Comparison of ENCODE assay signal across 1 cellular context in genomic region chr19:38402967-38403674, GRCh38.
A peak's percentile ranks its signal among the peaks of the same experiment; 100 is the strongest.
TF ChIP-seq lines count a peak whose summit lies in the region.

Gene FAM98C, plus strand, starts transcription at chr19:38403093. Its CDS starts 61 bp downstream, at chr19:38403154.

TF ChIP-seq in HepG2, 621 proteins besides CTCF, POLR2A, EP300 and RAD21 (continued from another document and continues in another):
- TF ChIP-seq ZBTB49 (CRISPR knock-in tag; IDR thresholded peaks at IDR 0.05; ENCODE audit: borderline replicate concordance) (no peak), ZNF207 (IDR thresholded peaks at IDR 0.05; ENCODE audit: borderline replicate concordance) (no peak), MTF2 (CRISPR knock-in tag; IDR thresholded peaks at IDR 0.05; ENCODE audit: borderline replicate concordance) (peak; percentile 98; the same call in 1 of the 2 replicates), HMGA1 (CRISPR knock-in tag; conservative IDR thresholded peaks at IDR 0.05) (no peak), TFAP4 (IDR thresholded peaks at IDR 0.05; ENCODE audit: borderline replicate concordance, low read depth) (0 out of 2 replicates have a peak, but pooled peaks have one; percentile 12), U2AF2 (IDR thresholded peaks at IDR 0.05; ENCODE audit: low read depth, low read length) (no peak), STAG1 (CRISPR knock-in tag; IDR thresholded peaks at IDR 0.05) (peak; percentile 88), GPN1 (CRISPR knock-in tag; IDR thresholded peaks at IDR 0.05; ENCODE audit: borderline replicate concordance) (no peak), KAT7 (CRISPR knock-in tag; IDR thresholded peaks at IDR 0.05; ENCODE audit: borderline replicate concordance) (no peak), HNF4G (IDR thresholded peaks at IDR 0.05; ENCODE audit: borderline replicate concordance, low read depth, low read length) (no peak), HNF4G (CRISPR knock-in tag; IDR thresholded peaks at IDR 0.05; ENCODE audit: borderline replicate concordance, low read depth) (peak; percentile 36; the same call in 1 of the 2 replicates), BCL6 (CRISPR knock-in tag; IDR thresholded peaks at IDR 0.05) (0 out of 2 replicates have a peak, but pooled peaks have one; percentile 17), ZNF749 (CRISPR knock-in tag; IDR thresholded peaks at IDR 0.05; ENCODE audit: borderline replicate concordance) (no peak; the same call in none of the 2 replicates), ZNF737 (CRISPR knock-in tag; IDR thresholded peaks at IDR 0.05; ENCODE audit: borderline replicate concordance) (no peak), THRA (CRISPR knock-in tag; IDR thresholded peaks at IDR 0.05; ENCODE audit: borderline replicate concordance) (peak; percentile 68), ZNF460 (CRISPR knock-in tag; IDR thresholded peaks at IDR 0.05; ENCODE audit: borderline replicate concordance) (no peak), ZNF782 (CRISPR knock-in tag; IDR thresholded peaks at IDR 0.05; ENCODE audit: borderline replicate concordance) (no peak), FOXP1 (IDR thresholded peaks at IDR 0.05) (no peak), FOXP1 (CRISPR knock-in tag; IDR thresholded peaks at IDR 0.05) (no peak), CBX5 (CRISPR knock-in tag; IDR thresholded peaks at IDR 0.05; ENCODE audit: borderline replicate concordance) (no peak), CENPT (CRISPR knock-in tag; IDR thresholded peaks at IDR 0.05; ENCODE audit: low read depth) (no peak), ZNF282 (IDR thresholded peaks at IDR 0.05; ENCODE audit: partially characterized antibody) (no peak), ZMYM4 (CRISPR knock-in tag; IDR thresholded peaks at IDR 0.05) (peak; percentile 91), IRF9 (CRISPR knock-in tag; IDR thresholded peaks at IDR 0.05; ENCODE audit: borderline replicate concordance) (peak; percentile 74; the same call in 1 of the 2 replicates), PHF21A (CRISPR knock-in tag; IDR thresholded peaks at IDR 0.05) (peak; percentile 88), ZNF383 (CRISPR knock-in tag; IDR thresholded peaks at IDR 0.05; ENCODE audit: borderline replicate concordance) (no peak), GMEB2 (CRISPR knock-in tag; IDR thresholded peaks at IDR 0.05; ENCODE audit: low read depth) (peak; percentile 57; the same call in 1 of the 2 replicates), DMAP1 (CRISPR knock-in tag; IDR thresholded peaks at IDR 0.05) (peak; percentile 74; the same call in 1 of the 2 replicates)
- TF ChIP-seq, protein P1, sequence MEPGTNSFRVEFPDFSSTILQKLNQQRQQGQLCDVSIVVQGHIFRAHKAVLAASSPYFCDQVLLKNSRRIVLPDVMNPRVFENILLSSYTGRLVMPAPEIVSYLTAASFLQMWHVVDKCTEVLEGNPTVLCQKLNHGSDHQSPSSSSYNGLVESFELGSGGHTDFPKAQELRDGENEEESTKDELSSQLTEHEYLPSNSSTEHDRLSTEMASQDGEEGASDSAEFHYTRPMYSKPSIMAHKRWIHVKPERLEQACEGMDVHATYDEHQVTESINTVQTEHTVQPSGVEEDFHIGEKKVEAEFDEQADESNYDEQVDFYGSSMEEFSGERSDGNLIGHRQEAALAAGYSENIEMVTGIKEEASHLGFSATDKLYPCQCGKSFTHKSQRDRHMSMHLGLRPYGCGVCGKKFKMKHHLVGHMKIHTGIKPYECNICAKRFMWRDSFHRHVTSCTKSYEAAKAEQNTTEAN (CRISPR knock-in tag; conservative IDR thresholded peaks at IDR 0.05) = peak; percentile 56; the same call in 1 of the 2 replicates
- TF ChIP-seq, protein P2, sequence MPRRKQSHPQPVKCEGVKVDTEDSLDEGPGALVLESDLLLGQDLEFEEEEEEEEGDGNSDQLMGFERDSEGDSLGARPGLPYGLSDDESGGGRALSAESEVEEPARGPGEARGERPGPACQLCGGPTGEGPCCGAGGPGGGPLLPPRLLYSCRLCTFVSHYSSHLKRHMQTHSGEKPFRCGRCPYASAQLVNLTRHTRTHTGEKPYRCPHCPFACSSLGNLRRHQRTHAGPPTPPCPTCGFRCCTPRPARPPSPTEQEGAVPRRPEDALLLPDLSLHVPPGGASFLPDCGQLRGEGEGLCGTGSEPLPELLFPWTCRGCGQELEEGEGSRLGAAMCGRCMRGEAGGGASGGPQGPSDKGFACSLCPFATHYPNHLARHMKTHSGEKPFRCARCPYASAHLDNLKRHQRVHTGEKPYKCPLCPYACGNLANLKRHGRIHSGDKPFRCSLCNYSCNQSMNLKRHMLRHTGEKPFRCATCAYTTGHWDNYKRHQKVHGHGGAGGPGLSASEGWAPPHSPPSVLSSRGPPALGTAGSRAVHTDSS (CRISPR knock-in tag; conservative IDR thresholded peaks at IDR 0.05) = no peak
- TF ChIP-seq, protein P3, sequence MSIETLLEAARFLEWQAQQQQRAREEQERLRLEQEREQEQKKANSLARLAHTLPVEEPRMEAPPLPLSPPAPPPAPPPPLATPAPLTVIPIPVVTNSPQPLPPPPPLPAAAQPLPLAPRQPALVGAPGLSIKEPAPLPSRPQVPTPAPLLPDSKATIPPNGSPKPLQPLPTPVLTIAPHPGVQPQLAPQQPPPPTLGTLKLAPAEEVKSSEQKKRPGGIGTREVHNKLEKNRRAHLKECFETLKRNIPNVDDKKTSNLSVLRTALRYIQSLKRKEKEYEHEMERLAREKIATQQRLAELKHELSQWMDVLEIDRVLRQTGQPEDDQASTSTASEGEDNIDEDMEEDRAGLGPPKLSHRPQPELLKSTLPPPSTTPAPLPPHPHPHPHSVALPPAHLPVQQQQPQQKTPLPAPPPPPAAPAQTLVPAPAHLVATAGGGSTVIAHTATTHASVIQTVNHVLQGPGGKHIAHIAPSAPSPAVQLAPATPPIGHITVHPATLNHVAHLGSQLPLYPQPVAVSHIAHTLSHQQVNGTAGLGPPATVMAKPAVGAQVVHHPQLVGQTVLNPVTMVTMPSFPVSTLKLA (IDR thresholded peaks at IDR 0.05) = 0 out of 2 replicates have a peak, but pooled peaks have one; percentile 5
- TF ChIP-seq, protein P4, sequence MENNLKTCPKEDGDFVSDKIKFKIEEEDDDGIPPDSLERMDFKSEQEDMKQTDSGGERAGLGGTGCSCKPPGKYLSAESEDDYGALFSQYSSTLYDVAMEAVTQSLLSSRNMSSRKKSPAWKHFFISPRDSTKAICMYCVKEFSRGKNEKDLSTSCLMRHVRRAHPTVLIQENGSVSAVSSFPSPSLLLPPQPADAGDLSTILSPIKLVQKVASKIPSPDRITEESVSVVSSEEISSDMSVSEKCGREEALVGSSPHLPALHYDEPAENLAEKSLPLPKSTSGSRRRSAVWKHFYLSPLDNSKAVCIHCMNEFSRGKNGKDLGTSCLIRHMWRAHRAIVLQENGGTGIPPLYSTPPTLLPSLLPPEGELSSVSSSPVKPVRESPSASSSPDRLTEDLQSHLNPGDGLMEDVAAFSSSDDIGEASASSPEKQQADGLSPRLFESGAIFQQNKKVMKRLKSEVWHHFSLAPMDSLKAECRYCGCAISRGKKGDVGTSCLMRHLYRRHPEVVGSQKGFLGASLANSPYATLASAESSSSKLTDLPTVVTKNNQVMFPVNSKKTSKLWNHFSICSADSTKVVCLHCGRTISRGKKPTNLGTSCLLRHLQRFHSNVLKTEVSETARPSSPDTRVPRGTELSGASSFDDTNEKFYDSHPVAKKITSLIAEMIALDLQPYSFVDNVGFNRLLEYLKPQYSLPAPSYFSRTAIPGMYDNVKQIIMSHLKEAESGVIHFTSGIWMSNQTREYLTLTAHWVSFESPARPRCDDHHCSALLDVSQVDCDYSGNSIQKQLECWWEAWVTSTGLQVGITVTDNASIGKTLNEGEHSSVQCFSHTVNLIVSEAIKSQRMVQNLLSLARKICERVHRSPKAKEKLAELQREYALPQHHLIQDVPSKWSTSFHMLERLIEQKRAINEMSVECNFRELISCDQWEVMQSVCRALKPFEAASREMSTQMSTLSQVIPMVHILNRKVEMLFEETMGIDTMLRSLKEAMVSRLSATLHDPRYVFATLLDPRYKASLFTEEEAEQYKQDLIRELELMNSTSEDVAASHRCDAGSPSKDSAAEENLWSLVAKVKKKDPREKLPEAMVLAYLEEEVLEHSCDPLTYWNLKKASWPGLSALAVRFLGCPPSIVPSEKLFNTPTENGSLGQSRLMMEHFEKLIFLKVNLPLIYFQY (CRISPR knock-in tag; IDR thresholded peaks at IDR 0.05; ENCODE audit: borderline replicate concordance) = no peak
- TF ChIP-seq, protein P5, sequence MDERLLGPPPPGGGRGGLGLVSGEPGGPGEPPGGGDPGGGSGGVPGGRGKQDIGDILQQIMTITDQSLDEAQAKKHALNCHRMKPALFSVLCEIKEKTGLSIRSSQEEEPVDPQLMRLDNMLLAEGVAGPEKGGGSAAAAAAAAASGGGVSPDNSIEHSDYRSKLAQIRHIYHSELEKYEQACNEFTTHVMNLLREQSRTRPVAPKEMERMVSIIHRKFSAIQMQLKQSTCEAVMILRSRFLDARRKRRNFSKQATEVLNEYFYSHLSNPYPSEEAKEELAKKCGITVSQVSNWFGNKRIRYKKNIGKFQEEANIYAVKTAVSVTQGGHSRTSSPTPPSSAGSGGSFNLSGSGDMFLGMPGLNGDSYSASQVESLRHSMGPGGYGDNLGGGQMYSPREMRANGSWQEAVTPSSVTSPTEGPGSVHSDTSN (CRISPR knock-in tag; IDR thresholded peaks at IDR 0.05) = no peak
- TF ChIP-seq, protein P6, sequence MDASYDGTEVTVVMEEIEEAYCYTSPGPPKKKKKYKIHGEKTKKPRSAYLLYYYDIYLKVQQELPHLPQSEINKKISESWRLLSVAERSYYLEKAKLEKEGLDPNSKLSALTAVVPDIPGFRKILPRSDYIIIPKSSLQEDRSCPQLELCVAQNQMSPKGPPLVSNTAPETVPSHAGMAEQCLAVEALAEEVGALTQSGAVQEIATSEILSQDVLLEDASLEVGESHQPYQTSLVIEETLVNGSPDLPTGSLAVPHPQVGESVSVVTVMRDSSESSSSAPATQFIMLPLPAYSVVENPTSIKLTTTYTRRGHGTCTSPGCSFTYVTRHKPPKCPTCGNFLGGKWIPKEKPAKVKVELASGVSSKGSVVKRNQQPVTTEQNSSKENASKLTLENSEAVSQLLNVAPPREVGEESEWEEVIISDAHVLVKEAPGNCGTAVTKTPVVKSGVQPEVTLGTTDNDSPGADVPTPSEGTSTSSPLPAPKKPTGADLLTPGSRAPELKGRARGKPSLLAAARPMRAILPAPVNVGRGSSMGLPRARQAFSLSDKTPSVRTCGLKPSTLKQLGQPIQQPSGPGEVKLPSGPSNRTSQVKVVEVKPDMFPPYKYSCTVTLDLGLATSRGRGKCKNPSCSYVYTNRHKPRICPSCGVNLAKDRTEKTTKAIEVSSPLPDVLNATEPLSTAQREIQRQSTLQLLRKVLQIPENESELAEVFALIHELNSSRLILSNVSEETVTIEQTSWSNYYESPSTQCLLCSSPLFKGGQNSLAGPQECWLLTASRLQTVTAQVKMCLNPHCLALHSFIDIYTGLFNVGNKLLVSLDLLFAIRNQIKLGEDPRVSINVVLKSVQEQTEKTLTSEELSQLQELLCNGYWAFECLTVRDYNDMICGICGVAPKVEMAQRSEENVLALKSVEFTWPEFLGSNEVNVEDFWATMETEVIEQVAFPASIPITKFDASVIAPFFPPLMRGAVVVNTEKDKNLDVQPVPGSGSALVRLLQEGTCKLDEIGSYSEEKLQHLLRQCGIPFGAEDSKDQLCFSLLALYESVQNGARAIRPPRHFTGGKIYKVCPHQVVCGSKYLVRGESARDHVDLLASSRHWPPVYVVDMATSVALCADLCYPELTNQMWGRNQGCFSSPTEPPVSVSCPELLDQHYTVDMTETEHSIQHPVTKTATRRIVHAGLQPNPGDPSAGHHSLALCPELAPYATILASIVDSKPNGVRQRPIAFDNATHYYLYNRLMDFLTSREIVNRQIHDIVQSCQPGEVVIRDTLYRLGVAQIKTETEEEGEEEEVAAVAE (CRISPR knock-in tag; IDR thresholded peaks at IDR 0.05; ENCODE audit: borderline replicate concordance) = 0 out of 2 replicates have a peak, but pooled peaks have one; percentile 30
